Comparison of ENCODE assay signal across 25 cellular contexts in genomic region chr13:61138857-61139256, GRCh38.
"Had no signal": no experiment of that assay in that cellular context is flagged by ENCODE, and none has a peak within 500 bp of the region (broad histone marks: within the 10 kb centered on the region; RNA-seq: fewer than 3 reads in every experiment).

No MANE protein-coding gene starts in this region.

- ATAC-seq: left colon; left lung; lower lobe of right lung; naive thymus-derived CD8-positive, alpha-beta T cell; pancreas; right cardiac atrium; sciatic nerve; stimulated activated naive B cell treated with anti-CD40 and anti-IgM and Interleukin-4, amounts not matched to agents 10 μg/mL and 1 μg/mL and 100 μg/mL, for 72 hours; stimulated activated naive CD8-positive, alpha-beta T cell treated with anti-CD3 and anti-CD28 coated beads, Interleukin-15, Interleukin-2, amounts not matched to agents 100 U/mL and 50 U/mL, for 24 hours had no signal

- DNase-seq: immature natural killer cell; kidney; left colon; left lung; lower lobe of right lung; mammary epithelial cell; mesenchymal stem cell; naive thymus-derived CD8-positive, alpha-beta T cell; nucleus accumbens; pancreas; posterior cingulate gyrus; retina; right cardiac atrium; stimulated activated CD4-positive, alpha-beta T cell treated with anti-CD3 and anti-CD28 coated beads, Interleukin-12 subunit alpha, Interleukin-12 subunit beta, amount 100 ng/mL, for 4 hours; stimulated activated CD4-positive, alpha-beta T cell treated with anti-CD3 and anti-CD28 coated beads, Interleukin-15, amount 100 ng/mL, for 24 hours; stimulated activated CD4-positive, alpha-beta T cell treated with anti-CD3 and anti-CD28 coated beads, Interleukin-2, amount 100 ng/mL, for 24 hours; stimulated activated CD4-positive, alpha-beta T cell treated with anti-CD3 and anti-CD28 coated beads, Interleukin-4, amount 100 ng/mL, for 1 hour; stimulated activated naive B cell treated with anti-CD40 and anti-IgM and Interleukin-4, amounts not matched to agents 10 μg/mL and 1 μg/mL and 100 μg/mL, for 72 hours; stimulated activated naive CD8-positive, alpha-beta T cell treated with anti-CD3 and anti-CD28 coated beads, Interleukin-15, Interleukin-2, amounts not matched to agents 100 U/mL and 50 U/mL, for 24 hours; stomach; testis; thyroid gland; transverse colon; upper lobe of left lung had no signal
